35 cellular contexts compared by ENCODE assay signal in the genomic region with DNA sequence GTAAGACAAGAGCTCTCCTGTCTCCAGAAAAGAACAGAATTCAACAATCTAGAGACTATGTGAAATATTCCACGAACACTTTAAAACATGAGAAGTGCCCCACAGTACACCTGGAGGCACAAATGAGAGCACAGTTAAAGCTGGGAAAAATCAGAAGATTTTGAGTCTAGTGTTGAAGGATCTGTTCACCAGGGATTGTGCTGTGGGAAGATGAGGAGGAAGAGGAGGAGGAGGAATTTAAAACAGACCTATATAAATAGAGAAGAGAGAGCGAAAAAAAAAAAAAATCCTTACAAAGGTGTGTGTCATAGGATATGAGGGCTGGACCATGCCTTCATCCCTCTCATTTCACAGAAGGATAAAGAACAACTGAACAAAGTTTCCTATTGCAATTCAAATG.
"Had no signal": no experiment of that assay in that cellular context is flagged by ENCODE, and none has a peak within 500 bp of the region (broad histone marks: within the 10 kb centered on the region; RNA-seq: fewer than 3 reads in every experiment).

No MANE protein-coding gene starts in this region.

- H3K27me3 Mint-ChIP-seq: activated B cell treated with CpG ODN at 0.5 μM for 24 hours; activated CD4-positive, alpha-beta memory T cell treated with anti-CD3 and anti-CD28 coated beads for 36 hours; activated CD4-positive, alpha-beta T cell treated with anti-CD3 and anti-CD28 coated beads, Interleukin-2, amount 10 ng/mL, durations not matched to agents 24 days and 14 days; activated CD8-positive, alpha-beta T cell treated with anti-CD3 and anti-CD28 coated beads for 36 hours; activated naive CD8-positive, alpha-beta T cell treated with anti-CD3 and anti-CD28 coated beads for 36 hours; activated T-helper 17 cell treated with anti-CD3 and anti-CD28 coated beads, Interleukin-2, amount 50 U/mL, for 72 hours had no signal

- DNase-seq: activated B cell treated with CpG ODN at 0.5 μM for 24 hours; activated CD4-positive, alpha-beta memory T cell treated with anti-CD3 and anti-CD28 coated beads for 36 hours; activated CD4-positive, alpha-beta T cell treated with anti-CD3 and anti-CD28 coated beads for 4 hours; activated CD4-positive, alpha-beta T cell treated with anti-CD3 and anti-CD28 coated beads, Interleukin-2, amount 10 ng/mL, durations not matched to agents 24 days and 14 days; activated CD4-positive, alpha-beta T cell treated with anti-CD3 and anti-CD28 coated beads, Interleukin-2, amount 50 U/mL, for 1 hour; activated CD4-positive, alpha-beta T cell treated with anti-CD3 and anti-CD28 coated beads, Interleukin-2, amount 50 U/mL, for 4 hours; activated CD4-positive, CD25-positive, alpha-beta regulatory T cell treated with anti-CD3 and anti-CD28 coated beads, Interleukin-2, amount 50 U/mL, for 72 hours; activated CD8-positive, alpha-beta memory T cell treated with anti-CD3 and anti-CD28 coated beads, Interleukin-2, amount 50 U/mL, for 4 hours; activated CD8-positive, alpha-beta T cell treated with anti-CD3 and anti-CD28 coated beads for 36 hours; activated effector memory CD4-positive, alpha-beta T cell treated with anti-CD3 and anti-CD28 coated beads, Interleukin-2, amount 50 U/mL, for 16 hours; activated gamma-delta T cell treated with Interleukin-2 at 50 U/mL for 16 hours; activated naive CD4-positive, alpha-beta T cell; activated naive CD4-positive, alpha-beta T cell treated with anti-CD3 and anti-CD28 coated beads for 36 hours; activated naive CD4-positive, alpha-beta T cell treated with anti-CD3 and anti-CD28 coated beads, Interleukin-2, amount 50 U/mL, for 16 hours; activated naive CD8-positive, alpha-beta T cell treated with anti-CD3 and anti-CD28 coated beads for 36 hours; activated T-cell treated with anti-CD3 and anti-CD28 coated beads for 4 hours; activated T-cell treated with anti-CD3 and anti-CD28 coated beads, Interleukin-2, amount 50 U/mL, for 1 hour; activated T-cell treated with anti-CD3 and anti-CD28 coated beads, Interleukin-2, amount 50 U/mL, for 4 hours; activated T-cell treated with anti-CD3 and anti-CD28 coated beads, Interleukin-2, amount 50 U/mL, for 72 hours; adrenal gland; amniotic stem cell; aorta; body of pancreas; brain microvascular endothelial cell; central memory CD4-positive, alpha-beta T cell; T-helper 1 cell; T-helper 2 cell; T-helper 9 cell had no signal

- H3K27ac ChIP-seq: adrenal gland, body of pancreas, brain microvascular endothelial cell, breast epithelium, VCaP had no signal

- H3K4me3 Mint-ChIP-seq: activated B cell treated with CpG ODN at 0.5 μM for 24 hours; activated CD4-positive, alpha-beta memory T cell treated with anti-CD3 and anti-CD28 coated beads for 36 hours; activated CD4-positive, alpha-beta T cell treated with anti-CD3 and anti-CD28 coated beads, Interleukin-2, amount 10 ng/mL, durations not matched to agents 24 days and 14 days; activated CD8-positive, alpha-beta T cell treated with anti-CD3 and anti-CD28 coated beads for 36 hours; activated naive CD4-positive, alpha-beta T cell treated with anti-CD3 and anti-CD28 coated beads for 36 hours; activated naive CD8-positive, alpha-beta T cell treated with anti-CD3 and anti-CD28 coated beads for 36 hours; activated T-cell treated with anti-CD3 and anti-CD28 coated beads, Interleukin-2, amount 50 U/mL, for 4 hours; activated T-cell treated with anti-CD3 and anti-CD28 coated beads, Interleukin-2, amount 50 U/mL, for 72 hours; activated T-helper 1 cell treated with anti-CD3 and anti-CD28 coated beads, Interleukin-12 subunit alpha, Interleukin-12 subunit beta, Interleukin-2, Interleukin-4 antibody, amounts not matched to agents 30 ng/mL and 10 ng/mL and 1 ng/mL, durations not matched to agents 14 hours and 24 hours and 36 hours; activated T-helper 17 cell treated with anti-CD3 and anti-CD28 coated beads, Interleukin-2, amount 50 U/mL, for 72 hours; T-helper 1 cell treated with Interleukin-12 subunit alpha and Interleukin-12 subunit beta and Interleukin-4 antibody, amounts not matched to agents 30 μg/mL and 1 μg/mL, for 36 hours; T-helper 2 cell treated with Interferon-gamma antibody and Interleukin-4, amounts not matched to agents 5 μg/mL and 100 μg/mL, for 36 hours had no signal

- H3K27me3 ChIP-seq: adrenal gland, body of pancreas, brain microvascular endothelial cell, breast epithelium had no signal

- H3K4me1 Mint-ChIP-seq: activated B cell treated with CpG ODN at 0.5 μM for 24 hours; activated CD4-positive, alpha-beta T cell treated with anti-CD3 and anti-CD28 coated beads, Interleukin-2, amount 10 ng/mL, durations not matched to agents 24 days and 14 days; activated naive CD8-positive, alpha-beta T cell treated with anti-CD3 and anti-CD28 coated beads for 36 hours; activated T-helper 17 cell treated with anti-CD3 and anti-CD28 coated beads, Interleukin-2, amount 50 U/mL, for 72 hours had no signal

- H3K36me3 ChIP-seq: adrenal gland, brain microvascular endothelial cell, breast epithelium had no signal

- ATAC-seq: activated CD8-positive, alpha-beta T cell treated with anti-CD3 and anti-CD28 coated beads for 36 hours; activated naive CD4-positive, alpha-beta T cell treated with anti-CD3 and anti-CD28 coated beads, Interleukin-2, amount 50 U/mL, for 72 hours; activated T-cell treated with anti-CD3 and anti-CD28 coated beads, Interleukin-2, amount 50 U/mL, for 4 hours; activated T-cell treated with anti-CD3 and anti-CD28 coated beads, Interleukin-2, amount 50 U/mL, for 72 hours; activated T-helper 17 cell treated with anti-CD3 and anti-CD28 coated beads, Interleukin-2, amount 50 U/mL, for 72 hours; body of pancreas had no signal

- H3K4me1 ChIP-seq: adrenal gland, body of pancreas, breast epithelium had no signal

- H3K36me3 Mint-ChIP-seq: activated CD4-positive, alpha-beta memory T cell treated with anti-CD3 and anti-CD28 coated beads for 36 hours; activated naive CD4-positive, alpha-beta T cell treated with anti-CD3 and anti-CD28 coated beads, Interleukin-2, amount 50 U/mL, for 72 hours; activated naive CD8-positive, alpha-beta T cell treated with anti-CD3 and anti-CD28 coated beads for 36 hours had no signal

- H3K27ac Mint-ChIP-seq: activated B cell treated with CpG ODN at 0.5 μM for 24 hours; activated CD4-positive, alpha-beta memory T cell treated with anti-CD3 and anti-CD28 coated beads for 36 hours; activated CD4-positive, alpha-beta T cell treated with anti-CD3 and anti-CD28 coated beads, Interleukin-2, amount 10 ng/mL, durations not matched to agents 24 days and 14 days; activated CD8-positive, alpha-beta T cell treated with anti-CD3 and anti-CD28 coated beads for 36 hours; activated naive CD4-positive, alpha-beta T cell treated with anti-CD3 and anti-CD28 coated beads for 36 hours; activated naive CD4-positive, alpha-beta T cell treated with anti-CD3 and anti-CD28 coated beads, Interleukin-2, amount 50 U/mL, for 72 hours; activated naive CD8-positive, alpha-beta T cell treated with anti-CD3 and anti-CD28 coated beads for 36 hours; activated T-cell treated with anti-CD3 and anti-CD28 coated beads, Interleukin-2, amount 50 U/mL, for 72 hours; activated T-helper 1 cell treated with anti-CD3 and anti-CD28 coated beads, Interleukin-12 subunit alpha, Interleukin-12 subunit beta, Interleukin-2, Interleukin-4 antibody, amounts not matched to agents 30 ng/mL and 10 ng/mL and 1 ng/mL, durations not matched to agents 14 hours and 24 hours and 36 hours; activated T-helper 17 cell treated with anti-CD3 and anti-CD28 coated beads, Interleukin-2, amount 50 U/mL, for 72 hours; T-helper 1 cell treated with Interleukin-12 subunit alpha and Interleukin-12 subunit beta and Interleukin-4 antibody, amounts not matched to agents 30 μg/mL and 1 μg/mL, for 36 hours; T-helper 2 cell treated with Interferon-gamma antibody and Interleukin-4, amounts not matched to agents 5 μg/mL and 100 μg/mL, for 36 hours had no signal

- H3K9me3 ChIP-seq: adrenal gland, body of pancreas, breast epithelium had no signal

- H3K4me3 ChIP-seq: adrenal gland, body of pancreas, breast epithelium had no signal

- H3K9me3 Mint-ChIP-seq: activated B cell treated with CpG ODN at 0.5 μM for 24 hours; activated CD4-positive, alpha-beta memory T cell treated with anti-CD3 and anti-CD28 coated beads for 36 hours; activated CD4-positive, alpha-beta T cell treated with anti-CD3 and anti-CD28 coated beads, Interleukin-2, amount 10 ng/mL, durations not matched to agents 24 days and 14 days; activated CD8-positive, alpha-beta T cell treated with anti-CD3 and anti-CD28 coated beads for 36 hours; activated naive CD4-positive, alpha-beta T cell treated with anti-CD3 and anti-CD28 coated beads for 36 hours; activated naive CD8-positive, alpha-beta T cell treated with anti-CD3 and anti-CD28 coated beads for 36 hours; activated T-cell treated with anti-CD3 and anti-CD28 coated beads, Interleukin-2, amount 50 U/mL, for 4 hours; T-helper 1 cell treated with Interleukin-12 subunit alpha and Interleukin-12 subunit beta and Interleukin-4 antibody, amounts not matched to agents 30 μg/mL and 1 μg/mL, for 36 hours had no signal
